Comparison of ENCODE assay signal across 1 cellular context in genomic region chr6:17450825-17451224, GRCh38.
TF ChIP-seq lines count a peak whose summit lies in the region.

No MANE protein-coding gene starts in this region.

TF ChIP-seq in HEK293, 187 proteins besides CTCF, POLR2A, EP300 and RAD21 (continued from another document and continues in another):
- TF ChIP-seq GFI1B (tag by site-specific recombination; IDR thresholded peaks at IDR 0.05) = 0 out of 2 replicates have a peak, but pooled peaks have one; percentile 41
- no peak for TF ChIP-seq ZNF791 (tag by site-specific recombination; IDR thresholded peaks at IDR 0.05)
- TF ChIP-seq MYNN (tag by site-specific recombination; IDR thresholded peaks at IDR 0.05; ENCODE audit: borderline replicate concordance) = no peak
- no peak for TF ChIP-seq ZNF654 (tag by site-specific recombination; IDR thresholded peaks at IDR 0.05; ENCODE audit: low read depth)
- no peak for TF ChIP-seq ZNF292 (tag by site-specific recombination; IDR thresholded peaks at IDR 0.05; ENCODE audit: borderline replicate concordance, low read depth)
- 0 out of 2 replicates have a peak, but pooled peaks have one; percentile 24 for TF ChIP-seq ZNF664 (tag by site-specific recombination; IDR thresholded peaks at IDR 0.05)
- TF ChIP-seq ZNF660 (tag by site-specific recombination; IDR thresholded peaks at IDR 0.05) = no peak
- TF ChIP-seq, protein P1, sequence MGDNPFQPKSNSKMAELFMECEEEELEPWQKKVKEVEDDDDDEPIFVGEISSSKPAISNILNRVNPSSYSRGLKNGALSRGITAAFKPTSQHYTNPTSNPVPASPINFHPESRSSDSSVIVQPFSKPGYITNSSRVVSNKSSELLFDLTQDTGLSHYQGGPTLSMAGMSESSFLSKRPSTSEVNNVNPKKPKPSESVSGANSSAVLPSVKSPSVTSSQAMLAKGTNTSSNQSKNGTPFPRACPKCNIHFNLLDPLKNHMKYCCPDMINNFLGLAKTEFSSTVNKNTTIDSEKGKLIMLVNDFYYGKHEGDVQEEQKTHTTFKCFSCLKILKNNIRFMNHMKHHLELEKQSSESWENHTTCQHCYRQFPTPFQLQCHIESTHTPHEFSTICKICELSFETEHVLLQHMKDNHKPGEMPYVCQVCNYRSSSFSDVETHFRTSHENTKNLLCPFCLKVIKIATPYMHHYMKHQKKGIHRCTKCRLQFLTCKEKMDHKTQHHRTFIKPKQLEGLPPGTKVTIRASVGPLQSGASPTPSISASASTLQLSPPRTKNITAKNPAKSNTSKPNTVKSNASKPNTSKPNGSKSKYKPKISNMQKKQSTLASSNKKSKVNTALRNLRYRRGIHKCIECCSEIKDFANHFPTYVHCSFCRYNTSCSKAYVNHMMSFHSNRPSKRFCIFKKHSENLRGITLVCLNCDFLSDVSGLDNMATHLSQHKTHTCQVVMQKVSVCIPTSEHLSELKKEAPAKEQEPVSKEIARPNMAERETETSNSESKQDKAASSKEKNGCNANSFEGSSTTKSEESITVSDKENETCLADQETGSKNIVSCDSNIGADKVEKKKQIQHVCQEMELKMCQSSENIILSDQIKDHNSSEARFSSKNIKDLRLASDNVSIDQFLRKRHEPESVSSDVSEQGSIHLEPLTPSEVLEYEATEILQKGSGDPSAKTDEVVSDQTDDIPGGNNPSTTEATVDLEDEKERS (tag by site-specific recombination; IDR thresholded peaks at IDR 0.05) = no peak
- 0 out of 2 replicates have a peak, but pooled peaks have one; percentile 32 for TF ChIP-seq ZXDB (tag by site-specific recombination; IDR thresholded peaks at IDR 0.05)
- TF ChIP-seq ZNF600 (tag by site-specific recombination; IDR thresholded peaks at IDR 0.05) = no peak
- TF ChIP-seq ZBTB10 (tag by site-specific recombination; IDR thresholded peaks at IDR 0.05) = no peak
- no peak for TF ChIP-seq ZNF830 (tag by site-specific recombination; IDR thresholded peaks at IDR 0.05; ENCODE audit: low read depth)
- 0 out of 2 replicates have a peak, but pooled peaks have one; percentile 43 for TF ChIP-seq IKZF3 (tag by site-specific recombination; IDR thresholded peaks at IDR 0.05)
- TF ChIP-seq SCRT1 (tag by site-specific recombination; IDR thresholded peaks at IDR 0.05; ENCODE audit: borderline replicate concordance) = no peak
- TF ChIP-seq WT1 (tag by site-specific recombination; IDR thresholded peaks at IDR 0.05) = peak; percentile 79
- TF ChIP-seq ZNF239 (tag by site-specific recombination; IDR thresholded peaks at IDR 0.05) = no peak
- no peak for TF ChIP-seq ZNF837 (tag by site-specific recombination; IDR thresholded peaks at IDR 0.05)
- no peak for TF ChIP-seq ZNF792 (tag by site-specific recombination; IDR thresholded peaks at IDR 0.05)
- TF ChIP-seq, protein P2, sequence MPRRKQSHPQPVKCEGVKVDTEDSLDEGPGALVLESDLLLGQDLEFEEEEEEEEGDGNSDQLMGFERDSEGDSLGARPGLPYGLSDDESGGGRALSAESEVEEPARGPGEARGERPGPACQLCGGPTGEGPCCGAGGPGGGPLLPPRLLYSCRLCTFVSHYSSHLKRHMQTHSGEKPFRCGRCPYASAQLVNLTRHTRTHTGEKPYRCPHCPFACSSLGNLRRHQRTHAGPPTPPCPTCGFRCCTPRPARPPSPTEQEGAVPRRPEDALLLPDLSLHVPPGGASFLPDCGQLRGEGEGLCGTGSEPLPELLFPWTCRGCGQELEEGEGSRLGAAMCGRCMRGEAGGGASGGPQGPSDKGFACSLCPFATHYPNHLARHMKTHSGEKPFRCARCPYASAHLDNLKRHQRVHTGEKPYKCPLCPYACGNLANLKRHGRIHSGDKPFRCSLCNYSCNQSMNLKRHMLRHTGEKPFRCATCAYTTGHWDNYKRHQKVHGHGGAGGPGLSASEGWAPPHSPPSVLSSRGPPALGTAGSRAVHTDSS (tag by site-specific recombination; IDR thresholded peaks at IDR 0.05) = peak; percentile 25; the same call in 1 of the 2 replicates
- no peak for TF ChIP-seq ZNF571 (tag by site-specific recombination; IDR thresholded peaks at IDR 0.05)
- peak; percentile 49; the same call in 1 of the 2 replicates for TF ChIP-seq TSHZ1 (tag by site-specific recombination; IDR thresholded peaks at IDR 0.05; ENCODE audit: borderline replicate concordance)
- no peak for TF ChIP-seq ZNF433 (tag by site-specific recombination; IDR thresholded peaks at IDR 0.05; ENCODE audit: low read depth)
- no peak for TF ChIP-seq ZNF121 (tag by site-specific recombination; IDR thresholded peaks at IDR 0.05)
- no peak for TF ChIP-seq ZNF2 (tag by site-specific recombination; IDR thresholded peaks at IDR 0.05)
- TF ChIP-seq ZNF777 (tag by site-specific recombination; IDR thresholded peaks at IDR 0.05; ENCODE audit: borderline replicate concordance) = no peak
- no peak for TF ChIP-seq ZNF140 (tag by site-specific recombination; IDR thresholded peaks at IDR 0.05)
- TF ChIP-seq ZNF132 (tag by site-specific recombination; IDR thresholded peaks at IDR 0.05; ENCODE audit: borderline replicate concordance) = no peak
- no peak for TF ChIP-seq BCL11B (tag by site-specific recombination; IDR thresholded peaks at IDR 0.05; ENCODE audit: low read depth)
- TF ChIP-seq, protein P3, sequence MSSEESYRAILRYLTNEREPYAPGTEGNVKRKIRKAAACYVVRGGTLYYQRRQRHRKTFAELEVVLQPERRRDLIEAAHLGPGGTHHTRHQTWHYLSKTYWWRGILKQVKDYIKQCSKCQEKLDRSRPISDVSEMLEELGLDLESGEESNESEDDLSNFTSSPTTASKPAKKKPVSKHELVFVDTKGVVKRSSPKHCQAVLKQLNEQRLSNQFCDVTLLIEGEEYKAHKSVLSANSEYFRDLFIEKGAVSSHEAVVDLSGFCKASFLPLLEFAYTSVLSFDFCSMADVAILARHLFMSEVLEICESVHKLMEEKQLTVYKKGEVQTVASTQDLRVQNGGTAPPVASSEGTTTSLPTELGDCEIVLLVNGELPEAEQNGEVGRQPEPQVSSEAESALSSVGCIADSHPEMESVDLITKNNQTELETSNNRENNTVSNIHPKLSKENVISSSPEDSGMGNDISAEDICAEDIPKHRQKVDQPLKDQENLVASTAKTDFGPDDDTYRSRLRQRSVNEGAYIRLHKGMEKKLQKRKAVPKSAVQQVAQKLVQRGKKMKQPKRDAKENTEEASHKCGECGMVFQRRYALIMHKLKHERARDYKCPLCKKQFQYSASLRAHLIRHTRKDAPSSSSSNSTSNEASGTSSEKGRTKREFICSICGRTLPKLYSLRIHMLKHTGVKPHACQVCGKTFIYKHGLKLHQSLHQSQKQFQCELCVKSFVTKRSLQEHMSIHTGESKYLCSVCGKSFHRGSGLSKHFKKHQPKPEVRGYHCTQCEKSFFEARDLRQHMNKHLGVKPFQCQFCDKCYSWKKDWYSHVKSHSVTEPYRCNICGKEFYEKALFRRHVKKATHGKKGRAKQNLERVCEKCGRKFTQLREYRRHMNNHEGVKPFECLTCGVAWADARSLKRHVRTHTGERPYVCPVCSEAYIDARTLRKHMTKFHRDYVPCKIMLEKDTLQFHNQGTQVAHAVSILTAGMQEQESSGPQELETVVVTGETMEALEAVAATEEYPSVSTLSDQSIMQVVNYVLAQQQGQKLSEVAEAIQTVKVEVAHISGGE (tag by site-specific recombination; conservative IDR thresholded peaks at IDR 0.05; ENCODE audit: low read depth) = no peak
- TF ChIP-seq, protein P4, sequence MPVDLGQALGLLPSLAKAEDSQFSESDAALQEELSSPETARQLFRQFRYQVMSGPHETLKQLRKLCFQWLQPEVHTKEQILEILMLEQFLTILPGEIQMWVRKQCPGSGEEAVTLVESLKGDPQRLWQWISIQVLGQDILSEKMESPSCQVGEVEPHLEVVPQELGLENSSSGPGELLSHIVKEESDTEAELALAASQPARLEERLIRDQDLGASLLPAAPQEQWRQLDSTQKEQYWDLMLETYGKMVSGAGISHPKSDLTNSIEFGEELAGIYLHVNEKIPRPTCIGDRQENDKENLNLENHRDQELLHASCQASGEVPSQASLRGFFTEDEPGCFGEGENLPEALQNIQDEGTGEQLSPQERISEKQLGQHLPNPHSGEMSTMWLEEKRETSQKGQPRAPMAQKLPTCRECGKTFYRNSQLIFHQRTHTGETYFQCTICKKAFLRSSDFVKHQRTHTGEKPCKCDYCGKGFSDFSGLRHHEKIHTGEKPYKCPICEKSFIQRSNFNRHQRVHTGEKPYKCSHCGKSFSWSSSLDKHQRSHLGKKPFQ (tag by site-specific recombination; IDR thresholded peaks at IDR 0.05) = no peak
- TF ChIP-seq OSR2 (tag by site-specific recombination; IDR thresholded peaks at IDR 0.05) = peak; percentile 67; the same call in 1 of the 2 replicates
- peak; percentile 39; the same call in 1 of the 2 replicates for TF ChIP-seq ZNF843 (tag by site-specific recombination; IDR thresholded peaks at IDR 0.05)
- TF ChIP-seq MZF1 (tag by site-specific recombination; IDR thresholded peaks at IDR 0.05; ENCODE audit: borderline replicate concordance) = peak; percentile 21; the same call in 1 of the 2 replicates
- 0 out of 2 replicates have a peak, but pooled peaks have one; percentile 41 for TF ChIP-seq ZSCAN30 (tag by site-specific recombination; IDR thresholded peaks at IDR 0.05)
- no peak for TF ChIP-seq HOXC10 (CRISPR knock-in tag; IDR thresholded peaks at IDR 0.05)
- no peak for TF ChIP-seq SALL2 (tag by site-specific recombination; IDR thresholded peaks at IDR 0.05; ENCODE audit: borderline replicate concordance)
- no peak for TF ChIP-seq MEIS1 (CRISPR knock-in tag; IDR thresholded peaks at IDR 0.05; ENCODE audit: borderline replicate concordance)
- no peak for TF ChIP-seq ELK4 (IDR thresholded peaks at IDR 0.05; ENCODE audit: borderline replicate concordance, low read depth, low read length)
- TF ChIP-seq SETDB1 (IDR thresholded peaks at IDR 0.05; ENCODE audit: insufficient read length, low read length) = no peak
